23 cellular contexts compared by ENCODE assay signal in the genomic region with DNA sequence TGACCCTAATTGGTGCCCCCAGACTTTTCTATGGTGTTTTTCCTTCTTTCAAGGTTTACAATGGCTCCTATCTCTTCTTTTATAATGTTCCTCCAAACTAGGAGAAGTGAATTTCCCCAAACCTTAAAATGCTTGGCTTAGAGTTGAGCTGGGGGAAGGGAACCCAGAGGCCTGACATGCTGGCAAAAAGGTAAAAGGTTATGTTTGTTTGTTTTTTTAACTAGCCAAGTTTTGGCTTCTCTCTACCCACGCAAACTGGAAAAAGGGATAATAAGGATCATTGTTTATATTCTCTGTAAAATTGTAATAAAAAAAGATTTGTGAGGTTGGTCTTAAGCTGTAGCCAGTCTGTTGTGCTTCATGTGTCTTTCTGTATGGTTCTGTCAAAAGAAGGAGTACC.
DNase-seq lines count a peak whose midpoint lies in the region; ATAC-seq and TF ChIP-seq lines count a peak whose summit lies in the region.
"Had no signal": no experiment of that assay in that cellular context is flagged by ENCODE, and none has a peak within 500 bp of the region (broad histone marks: within the 10 kb centered on the region; RNA-seq: fewer than 3 reads in every experiment).

No MANE protein-coding gene starts in this region.

- no peak overlapping the region for H3K14ac ChIP-seq in trophoblast cell (ENCODE audit: low read length)

- H3K18ac ChIP-seq in trophoblast cell (ENCODE audit: low read length) = no peak overlapping the region

- no peak for DNase-seq in mammary epithelial cell
- DNase-seq in MCF 10A (ENCODE audit: unreplicated experiment) = no peak
- DNase-seq in epithelial cell of prostate (ENCODE audit: low read depth, low spot score) = no peak
- DNase-seq in left lobe of liver (ENCODE audit: low spot score) = no peak
- no peak for DNase-seq in trophoblast cell
- no peak for DNase-seq in OCI-M1 (lab: John Stamatoyannopoulos, UW)
- DNase-seq in DMS53 treated with DMSO at 0.1 percent for 48 hours (lab: John Stamatoyannopoulos, UW; ENCODE audit: unreplicated experiment) = no peak
- no peak for DNase-seq in activated CD8-positive, alpha-beta memory T cell treated with anti-CD3 and anti-CD28 coated beads for 24 hours
- DNase-seq: AML-193; Caco-2; Calu3; CD4-positive, alpha-beta T cell; CD8-positive, alpha-beta T cell; DMS79; DND-41; EL; GDM1 had no signal

- no peak overlapping the region for H2AK5ac ChIP-seq in trophoblast cell (ENCODE audit: low read length)

- WGBS in mammary epithelial cell (ENCODE audit: low coverage, missing lambda C conversion rate) = 100% methylated on average over 1 of the region's 1 CpG
- no CpG with 5 or more reads among the region's 1 CpG for WGBS in trophoblast cell (ENCODE audit: extremely low coverage, insufficient coverage, insufficient read length)

- peak overlapping the region; percentile 8 for H2BK12ac ChIP-seq in trophoblast cell (ENCODE audit: low read length)

- H2AFZ ChIP-seq in mammary epithelial cell (ENCODE audit: low read depth, low read length) = peak overlapping the region; percentile 75
- H2AFZ ChIP-seq in trophoblast cell (ENCODE audit: insufficient read depth, low read length, poor library complexity) = no peak overlapping the region

- H3K36me3 ChIP-seq in mammary epithelial cell (ENCODE audit: insufficient read depth, low read length) = no peaks in the 10 kb centered on the region
- H3K36me3 ChIP-seq in trophoblast cell (ENCODE audit: control insufficient read depth in 1 of 2, insufficient read depth in 2 of 2, low read length in 2 of 2) = no peaks in the 10 kb centered on the region
- H3K36me3 ChIP-seq: BLaER1 treated with 17β-estradiol and CSF1 and Interleukin-3, amounts not matched to agents 10 nM and 100 nM had no signal

- H3K9me3 Mint-ChIP-seq in MCF 10A (ENCODE audit: unreplicated experiment) = peaks cover 8% of the 10 kb centered on the region
- H3K9me3 Mint-ChIP-seq: CD8-positive, alpha-beta T cell had no signal

- peak; percentile 73 for ATAC-seq in left lobe of liver
- ATAC-seq: A549; CD8-positive, alpha-beta T cell; GM12878 had no signal

- in situ Hi-C loops in mammary epithelial cell (cut with MboI; ENCODE audit: low sequenced_read_pairs in 2 of 2) = no loop called here

- no peaks in the 10 kb centered on the region for H4K20me1 ChIP-seq in mammary epithelial cell (ENCODE audit: insufficient read depth, low read length)
- H4K20me1 ChIP-seq: BLaER1 treated with 17β-estradiol and CSF1 and Interleukin-3, amounts not matched to agents 10 nM and 100 nM had no signal

- no peak overlapping the region for H4K8ac ChIP-seq in trophoblast cell (ENCODE audit: low read depth, low read length)

- H3K27me3 ChIP-seq in mammary epithelial cell (ENCODE audit: insufficient read depth, low read length) = no peaks in the 10 kb centered on the region
- H3K27me3 ChIP-seq in trophoblast cell (ENCODE audit: insufficient read depth, low read length) = no peaks in the 10 kb centered on the region
- H3K27me3 ChIP-seq: BLaER1 treated with 17β-estradiol and CSF1 and Interleukin-3, amounts not matched to agents 10 nM and 100 nM had no signal

- no peak for TF ChIP-seq CTCF in mammary epithelial cell (conservative IDR thresholded peaks at IDR 0.05 in 1 of 2, IDR thresholded peaks at IDR 0.05 in 1 of 2; ENCODE audit: extremely low read depth in 1 of 2, insufficient read depth in 1 of 2, low read depth in 1 of 2, low read length in 2 of 2)
- TF ChIP-seq CTCF in MCF 10A (IDR thresholded peaks at IDR 0.05; ENCODE audit: unreplicated experiment) = no peak

- H3K4me1 ChIP-seq in mammary epithelial cell (ENCODE audit: insufficient read depth, low read length) (peaks cover 29% of the 10 kb centered on the region), trophoblast cell (ENCODE audit: control insufficient read depth in 1 of 2, insufficient read depth in 2 of 2, low read length in 2 of 2) (peaks cover 2 to 7% of the 10 kb centered on the region in 2 experiments)
- H3K4me1 ChIP-seq: A549; BLaER1 treated with 17β-estradiol and CSF1 and Interleukin-3, amounts not matched to agents 10 nM and 100 nM had no signal

- H3K4ac ChIP-seq in trophoblast cell (ENCODE audit: low read depth, low read length) = no peak overlapping the region

- H3K23ac ChIP-seq in trophoblast cell (ENCODE audit: low read length) = no peak overlapping the region

- H2BK5ac ChIP-seq in trophoblast cell (ENCODE audit: low read depth, low read length, poor library complexity) = no peak overlapping the region

- CTCF ChIA-PET in mammary epithelial cell (lab: Charles Lee; ENCODE audit: low non-redundant PET) = no interaction called here
- CTCF ChIA-PET in MCF 10A (lab: Yijun Ruan, JAX) = interaction anchor here (1.1 kb wide), 1 partner anchor 60 kb away, joined by 3 read pairs; no protein-coding TSS in a partner anchor

- no peaks in the 10 kb centered on the region for H3K9me3 ChIP-seq in mammary epithelial cell (replicated peaks; ENCODE audit: insufficient read depth, low read length)
- H3K9me3 ChIP-seq in trophoblast cell (ENCODE audit: insufficient read depth, low read depth, low read length) = no peaks in the 10 kb centered on the region
- H3K9me3 ChIP-seq: A549; BLaER1 treated with 17β-estradiol and CSF1 and Interleukin-3, amounts not matched to agents 10 nM and 100 nM; Caco-2 had no signal

- H3K4me1 Mint-ChIP-seq in MCF 10A (ENCODE audit: insufficient read depth, unreplicated experiment) = no peaks in the 10 kb centered on the region
- H3K4me1 Mint-ChIP-seq: B cell had no signal

- BruUV-seq in mammary epithelial cell (replicated peaks; lab: Mats Ljungman, UMichigan) = no TSS peak
- no TSS peak for BruUV-seq in MCF 10A (replicated peaks; lab: Mats Ljungman, UMichigan)

- no peak overlapping the region for H3K27ac Mint-ChIP-seq in MCF 10A (ENCODE audit: low read depth, unreplicated experiment)
- H3K27ac Mint-ChIP-seq: B cell; CD4-positive, alpha-beta T cell; CD8-positive, alpha-beta T cell had no signal

- H3K4me3 ChIP-seq in mammary epithelial cell (replicated peaks in 1 of 3; ENCODE audit: insufficient read depth in 1 of 3, low read depth in 2 of 3, low read length in 3 of 3) = no peak overlapping the region
- H3K4me3 ChIP-seq in trophoblast cell (ENCODE audit: low read depth, low read length) = no peak overlapping the region
- H3K4me3 ChIP-seq: A549; BLaER1 treated with 17β-estradiol and CSF1 and Interleukin-3, amounts not matched to agents 10 nM and 100 nM; GM12878 had no signal

- H3K4me3 Mint-ChIP-seq in MCF 10A (ENCODE audit: unreplicated experiment) = no peak overlapping the region
- H3K4me3 Mint-ChIP-seq: B cell; CD4-positive, alpha-beta T cell; CD8-positive, alpha-beta T cell had no signal

- POLR2A ChIA-PET in MCF 10A (lab: Yijun Ruan, JAX) = interaction anchor here (1.4 to 1.5 kb wide), 2 partner anchors 20 to 31 kb away, joined by 3 read pairs; no protein-coding TSS in a partner anchor

- H3K79me1 ChIP-seq in trophoblast cell (ENCODE audit: low read length) = peaks cover 6% of the 10 kb centered on the region

- H3K27me3 Mint-ChIP-seq in MCF 10A (ENCODE audit: insufficient read depth, unreplicated experiment) = no peaks in the 10 kb centered on the region
- H3K27me3 Mint-ChIP-seq: B cell; CD4-positive, alpha-beta T cell had no signal

- no peak overlapping the region for H2BK120ac ChIP-seq in trophoblast cell (ENCODE audit: insufficient read depth, low read length, poor library complexity)

- H3K79me2 ChIP-seq in mammary epithelial cell (ENCODE audit: insufficient read depth, low read length) (no peaks in the 10 kb centered on the region), trophoblast cell (ENCODE audit: control insufficient read depth, insufficient read depth, low read length, poor library complexity) (no peaks in the 10 kb centered on the region)

- H4K12ac ChIP-seq in trophoblast cell (ENCODE audit: low read depth, low read length) = no peak overlapping the region

- H4K91ac ChIP-seq in trophoblast cell (ENCODE audit: low read depth, low read length) = no peak overlapping the region

- H3K4me2 ChIP-seq in mammary epithelial cell (ENCODE audit: insufficient read depth, low read depth, low read length) (no peak overlapping the region), trophoblast cell (ENCODE audit: low read length) (no peak overlapping the region)
- H3K4me2 ChIP-seq: A549; BLaER1 treated with 17β-estradiol and CSF1 and Interleukin-3, amounts not matched to agents 10 nM and 100 nM had no signal

- dilution Hi-C loops in mammary epithelial cell (cut with HindIII; ENCODE audit: low sequenced_read_pairs) = no loop called here

- peak overlapping the region; percentile 87 for H3K27ac ChIP-seq in mammary epithelial cell (ENCODE audit: insufficient read depth, low read depth, low read length)
- H3K27ac ChIP-seq in epithelial cell of prostate = peak overlapping the region; percentile 52
- H3K27ac ChIP-seq in trophoblast cell (ENCODE audit: low read depth, low read length) = no peak overlapping the region
- H3K27ac ChIP-seq: 22Rv1; A549; BLaER1 treated with 17β-estradiol and CSF1 and Interleukin-3, amounts not matched to agents 10 nM and 100 nM; C4-2B had no signal

- peaks cover 6% of the 10 kb centered on the region for H3K36me3 Mint-ChIP-seq in MCF 10A (ENCODE audit: insufficient read depth, unreplicated experiment)
- H3K36me3 Mint-ChIP-seq: CD8-positive, alpha-beta T cell had no signal

- H3K9ac ChIP-seq in mammary epithelial cell (ENCODE audit: insufficient read depth, low read length) (no peak overlapping the region), trophoblast cell (ENCODE audit: low read length) (no peak overlapping the region)
- H3K9ac ChIP-seq: BLaER1 treated with 17β-estradiol and CSF1 and Interleukin-3, amounts not matched to agents 10 nM and 100 nM had no signal

- intact Hi-C loops in mammary epithelial cell (cut with micrococcal nuclease) = no loop called here
- intact Hi-C loops in MCF 10A (cut with micrococcal nuclease) = no loop called here
